ENCODE assay signal across 1 cellular context in genomic region chr9:129111143-129111761, GRCh38.
TF ChIP-seq lines count a peak whose summit lies in the region.

Gene PTPA (plus strand): TSS chr9:129111415. CDS start chr9:129111601, 186 bp downstream.

TF ChIP-seq in HepG2, 621 proteins besides CTCF, POLR2A, EP300 and RAD21 (continued from another document and continues in another):
- peak; percentile 37 for TF ChIP-seq ZNF709 (CRISPR knock-in tag; IDR thresholded peaks at IDR 0.05)
- TF ChIP-seq ZNF513 (CRISPR knock-in tag; conservative IDR thresholded peaks at IDR 0.05), result 0 out of 2 replicates have a peak, but pooled peaks have one; percentile 60
- no peak for TF ChIP-seq MAZ (IDR thresholded peaks at IDR 0.05; ENCODE audit: borderline replicate concordance, low read depth, low read length)
- peak; percentile 64 for TF ChIP-seq MAZ (CRISPR knock-in tag; IDR thresholded peaks at IDR 0.05; ENCODE audit: low read depth)
- TF ChIP-seq HNF1B (CRISPR knock-in tag; IDR thresholded peaks at IDR 0.05), result peak; percentile 70; the same call in 1 of the 2 replicates
- peak; percentile 39; the same call in 1 of the 2 replicates for TF ChIP-seq THAP11 (CRISPR knock-in tag; IDR thresholded peaks at IDR 0.05)
- peak; percentile 72 for TF ChIP-seq TAF1 (CRISPR knock-in tag; IDR thresholded peaks at IDR 0.05)
- peak; percentile 34 for TF ChIP-seq ZNF564 (CRISPR knock-in tag; IDR thresholded peaks at IDR 0.05)
- TF ChIP-seq GABPB1 (CRISPR knock-in tag; IDR thresholded peaks at IDR 0.05), result peak; percentile 44; the same call in 1 of the 2 replicates
- 0 out of 2 replicates have a peak, but pooled peaks have one; percentile 11 for TF ChIP-seq NAIF1 (CRISPR knock-in tag; IDR thresholded peaks at IDR 0.05; ENCODE audit: borderline replicate concordance)
- TF ChIP-seq ZGPAT (CRISPR knock-in tag; IDR thresholded peaks at IDR 0.05), result peak; percentile 51; the same call in 1 of the 2 replicates
- TF ChIP-seq CCAR2 (optimal IDR thresholded peaks at IDR 0.05; ENCODE audit: low read depth, low read length), result no peak
- TF ChIP-seq FOXK1 (CRISPR knock-in tag; IDR thresholded peaks at IDR 0.05; ENCODE audit: borderline replicate concordance, low read depth), result no peak
- TF ChIP-seq HNRNPH1 (optimal IDR thresholded peaks at IDR 0.05; ENCODE audit: low read depth, low read length), result no peak
- TF ChIP-seq YY1 (IDR thresholded peaks at IDR 0.05; ENCODE audit: insufficient read depth, insufficient replicate concordance, low read depth, low read length), result peak; percentile 99
- TF ChIP-seq DNMT3B (CRISPR knock-in tag; conservative IDR thresholded peaks at IDR 0.05), result no peak
- TF ChIP-seq NFYC (CRISPR knock-in tag; IDR thresholded peaks at IDR 0.05), result peak; percentile 30; the same call in 1 of the 2 replicates
- 0 out of 2 replicates have a peak, but pooled peaks have one; percentile 26 for TF ChIP-seq E2F1 (CRISPR knock-in tag; IDR thresholded peaks at IDR 0.05)
- peak; percentile 43; the same call in 1 of the 2 replicates for TF ChIP-seq ZNF773 (CRISPR knock-in tag; IDR thresholded peaks at IDR 0.05; ENCODE audit: borderline replicate concordance)
- no peak for TF ChIP-seq BATF2 (CRISPR knock-in tag; IDR thresholded peaks at IDR 0.05)
- 0 out of 2 replicates have a peak, but pooled peaks have one; percentile 6 for TF ChIP-seq HIVEP1 (CRISPR knock-in tag; IDR thresholded peaks at IDR 0.05)
- TF ChIP-seq DR1 (CRISPR knock-in tag; IDR thresholded peaks at IDR 0.05), result peak; percentile 30
- no peak for TF ChIP-seq CREM (IDR thresholded peaks at IDR 0.05)
- no peak for TF ChIP-seq CREM (CRISPR knock-in tag; IDR thresholded peaks at IDR 0.05)
- peak; percentile 82 for TF ChIP-seq ZNF501 (CRISPR knock-in tag; IDR thresholded peaks at IDR 0.05)
- TF ChIP-seq ZBTB37 (CRISPR knock-in tag; IDR thresholded peaks at IDR 0.05), result 0 out of 2 replicates have a peak, but pooled peaks have one; percentile 15
- peak; percentile 45; the same call in 1 of the 2 replicates for TF ChIP-seq SPEN (CRISPR knock-in tag; IDR thresholded peaks at IDR 0.05; ENCODE audit: low read depth)
- peak; percentile 18; the same call in 1 of the 2 replicates for TF ChIP-seq SALL1 (CRISPR knock-in tag; IDR thresholded peaks at IDR 0.05)
- 0 out of 2 replicates have a peak, but pooled peaks have one; percentile 43 for TF ChIP-seq IRX3 (CRISPR knock-in tag; IDR thresholded peaks at IDR 0.05; ENCODE audit: borderline replicate concordance, low read depth)
- no peak for TF ChIP-seq SETDB1 (CRISPR knock-in tag; IDR thresholded peaks at IDR 0.05; ENCODE audit: borderline replicate concordance)
- TF ChIP-seq GATA4 (IDR thresholded peaks at IDR 0.05; ENCODE audit: borderline replicate concordance, low read depth), result peak; percentile 24; the same call in 1 of the 2 replicates
- TF ChIP-seq TP53 (CRISPR knock-in tag; conservative IDR thresholded peaks at IDR 0.05), result no peak
- TF ChIP-seq HOXA7 (CRISPR knock-in tag; IDR thresholded peaks at IDR 0.05), result no peak
- 0 out of 2 replicates have a peak, but pooled peaks have one; percentile 35 for TF ChIP-seq ZNF670 (CRISPR knock-in tag; IDR thresholded peaks at IDR 0.05; ENCODE audit: borderline replicate concordance)
- peak; percentile 30; the same call in 1 of the 2 replicates for TF ChIP-seq THAP8 (CRISPR knock-in tag; IDR thresholded peaks at IDR 0.05; ENCODE audit: borderline replicate concordance)
- peak; percentile 40; the same call in 1 of the 2 replicates for TF ChIP-seq SATB2 (CRISPR knock-in tag; IDR thresholded peaks at IDR 0.05)
- TF ChIP-seq EEA1 (CRISPR knock-in tag; IDR thresholded peaks at IDR 0.05; ENCODE audit: borderline replicate concordance), result peak; percentile 17; the same call in 1 of the 2 replicates
- no peak; the same call in 1 of the 2 replicates for TF ChIP-seq MTF2 (CRISPR knock-in tag; IDR thresholded peaks at IDR 0.05; ENCODE audit: borderline replicate concordance)
- TF ChIP-seq TFDP1 (CRISPR knock-in tag; IDR thresholded peaks at IDR 0.05; ENCODE audit: borderline replicate concordance), result no peak; the same call in 1 of the 2 replicates
- peak; percentile 56; the same call in 1 of the 2 replicates for TF ChIP-seq CBFB (CRISPR knock-in tag; IDR thresholded peaks at IDR 0.05)
- peak; percentile 39; the same call in 1 of the 2 replicates for TF ChIP-seq ZFP37 (CRISPR knock-in tag; IDR thresholded peaks at IDR 0.05; ENCODE audit: borderline replicate concordance)
- 0 out of 2 replicates have a peak, but pooled peaks have one; percentile 16 for TF ChIP-seq ELF1 (CRISPR knock-in tag; IDR thresholded peaks at IDR 0.05)
- no peak for TF ChIP-seq ZNF24 (IDR thresholded peaks at IDR 0.05)
- peak; percentile 89 for TF ChIP-seq AGO2 (optimal IDR thresholded peaks at IDR 0.05; ENCODE audit: low read depth, low read length)
- peak; percentile 75 for TF ChIP-seq ZFY (CRISPR knock-in tag; IDR thresholded peaks at IDR 0.05)
- TF ChIP-seq SOX5 (CRISPR knock-in tag; IDR thresholded peaks at IDR 0.05; ENCODE audit: borderline replicate concordance), result no peak
- 0 out of 2 replicates have a peak, but pooled peaks have one; percentile 66 for TF ChIP-seq ZXDC (CRISPR knock-in tag; IDR thresholded peaks at IDR 0.05)
- TF ChIP-seq ZNF451 (CRISPR knock-in tag; IDR thresholded peaks at IDR 0.05), result no peak
- TF ChIP-seq HNF4G (IDR thresholded peaks at IDR 0.05; ENCODE audit: borderline replicate concordance, low read depth, low read length), result no peak
- TF ChIP-seq HNF4G (CRISPR knock-in tag; IDR thresholded peaks at IDR 0.05; ENCODE audit: borderline replicate concordance, low read depth), result 0 out of 2 replicates have a peak, but pooled peaks have one; percentile 4
- 0 out of 2 replicates have a peak, but pooled peaks have one; percentile 20 for TF ChIP-seq RNF2 (conservative IDR thresholded peaks at IDR 0.05; ENCODE audit: low read depth)
- no peak for TF ChIP-seq ZBTB21 (CRISPR knock-in tag; IDR thresholded peaks at IDR 0.05)
- 0 out of 2 replicates have a peak, but pooled peaks have one; percentile 59 for TF ChIP-seq REL (CRISPR knock-in tag; conservative IDR thresholded peaks at IDR 0.05)
- TF ChIP-seq ZBTB14 (CRISPR knock-in tag; IDR thresholded peaks at IDR 0.05), result peak; percentile 57; the same call in 1 of the 2 replicates
- TF ChIP-seq HOXA3 (CRISPR knock-in tag; IDR thresholded peaks at IDR 0.05), result peak; percentile 95
- peak; percentile 83 for TF ChIP-seq ZFX (CRISPR knock-in tag; IDR thresholded peaks at IDR 0.05; ENCODE audit: low read depth)
- TF ChIP-seq ZNF883 (CRISPR knock-in tag; IDR thresholded peaks at IDR 0.05; ENCODE audit: not compliant biosample characterization), result peak; percentile 22
